In genomic region chr11:74701351-74701750, GRCh38 we compare ENCODE assay signal across 1 cellular context.
TF ChIP-seq lines count a peak whose summit lies in the region.

No MANE protein-coding gene starts in this region.

TF ChIP-seq in GM23338, 12 proteins besides CTCF, POLR2A, EP300 and RAD21 (continued from another document):
- TF ChIP-seq EZH2 (IDR thresholded peaks at IDR 0.05; ENCODE audit: low read depth, unreplicated experiment) (no peak), CREB1 (CRISPR knock-in tag; IDR thresholded peaks at IDR 0.05; ENCODE audit: low read depth) (no peak)
